ENCODE assay signal across 18 cellular contexts in genomic region chr13:95204231-95204765, GRCh38.
"Had no signal": no experiment of that assay in that cellular context is flagged by ENCODE, and none has a peak within 500 bp of the region (broad histone marks: within the 10 kb centered on the region; RNA-seq: fewer than 3 reads in every experiment).

No MANE protein-coding gene starts in this region.

- H3K36me3 ChIP-seq: right lobe of liver, suprapubic skin had no signal

- H3K27ac Mint-ChIP-seq: activated naive CD4-positive, alpha-beta T cell treated with anti-CD3 and anti-CD28 coated beads for 36 hours; activated naive CD8-positive, alpha-beta T cell treated with anti-CD3 and anti-CD28 coated beads, Interleukin-2, amount 50 U/mL, for 24 hours; activated T-helper 2 cell treated with anti-CD3 and anti-CD28 coated beads, Interferon-gamma antibody, Interleukin-2, Interleukin-4, amounts not matched to agents 10 μg/mL and 5 μg/mL and 100 μg/mL, durations not matched to agents 14 hours and 24 hours and 36 hours; mesothelial cell of epicardium; stimulated activated naive CD8-positive, alpha-beta T cell treated with anti-CD3 and anti-CD28 coated beads, Interleukin-15, Interleukin-2, amounts not matched to agents 100 ng/mL and 50 ng/mL, for 24 hours; type B pancreatic cell had no signal

- H3K4me3 Mint-ChIP-seq: activated naive CD4-positive, alpha-beta T cell treated with anti-CD3 and anti-CD28 coated beads for 36 hours; activated naive CD8-positive, alpha-beta T cell treated with anti-CD3 and anti-CD28 coated beads, Interleukin-2, amount 50 U/mL, for 24 hours; effector memory CD8-positive, alpha-beta T cell; mesothelial cell of epicardium; neural crest cell; stimulated activated naive CD8-positive, alpha-beta T cell treated with anti-CD3 and anti-CD28 coated beads, Interleukin-15, Interleukin-2, amounts not matched to agents 100 ng/mL and 50 ng/mL, for 24 hours; type B pancreatic cell had no signal

- ATAC-seq: activated naive CD8-positive, alpha-beta T cell treated with anti-CD3 and anti-CD28 coated beads, Interleukin-2, amount 50 U/mL, for 24 hours; effector memory CD8-positive, alpha-beta T cell; gastroesophageal sphincter; heart right ventricle; left cardiac atrium; lower lobe of right lung; right lobe of liver had no signal

- H3K4me3 ChIP-seq: gastroesophageal sphincter, heart right ventricle, lower lobe of right lung, right lobe of liver, suprapubic skin had no signal

- H3K4me1 Mint-ChIP-seq: activated naive CD8-positive, alpha-beta T cell treated with anti-CD3 and anti-CD28 coated beads, Interleukin-2, amount 50 U/mL, for 24 hours; mesothelial cell of epicardium had no signal

- DNase-seq: activated CD4-positive, CD25-positive, alpha-beta regulatory T cell treated with anti-CD3 and anti-CD28 coated beads, Interleukin-2, amount 50 U/mL, for 72 hours; activated naive CD4-positive, alpha-beta T cell treated with anti-CD3 and anti-CD28 coated beads for 36 hours; activated naive CD8-positive, alpha-beta T cell treated with anti-CD3 and anti-CD28 coated beads, Interleukin-2, amount 50 U/mL, for 24 hours; activated T-cell treated with anti-CD3 and anti-CD28 coated beads for 4 hours; aorta; cortex of kidney; effector memory CD8-positive, alpha-beta T cell; heart right ventricle; left cardiac atrium; lower lobe of right lung; right lobe of liver had no signal

- H3K9me3 ChIP-seq: gastroesophageal sphincter, heart right ventricle, lower lobe of right lung, right lobe of liver, suprapubic skin had no signal

- H3K27me3 Mint-ChIP-seq: activated naive CD8-positive, alpha-beta T cell treated with anti-CD3 and anti-CD28 coated beads, Interleukin-2, amount 50 U/mL, for 24 hours; effector memory CD8-positive, alpha-beta T cell; stimulated activated naive CD8-positive, alpha-beta T cell treated with anti-CD3 and anti-CD28 coated beads, Interleukin-15, Interleukin-2, amounts not matched to agents 100 ng/mL and 50 ng/mL, for 24 hours; type B pancreatic cell had no signal

- H3K9me3 Mint-ChIP-seq: activated naive CD4-positive, alpha-beta T cell treated with anti-CD3 and anti-CD28 coated beads for 36 hours; effector memory CD8-positive, alpha-beta T cell; stimulated activated naive CD8-positive, alpha-beta T cell treated with anti-CD3 and anti-CD28 coated beads, Interleukin-15, Interleukin-2, amounts not matched to agents 100 ng/mL and 50 ng/mL, for 24 hours had no signal

- H3K27me3 ChIP-seq: gastroesophageal sphincter, heart right ventricle, right lobe of liver, suprapubic skin had no signal

- H3K4me1 ChIP-seq: gastroesophageal sphincter, heart right ventricle, lower lobe of right lung, right lobe of liver, suprapubic skin had no signal

- H3K27ac ChIP-seq: gastroesophageal sphincter, heart right ventricle, lower lobe of right lung, right lobe of liver, suprapubic skin had no signal
